In the genomic region with DNA sequence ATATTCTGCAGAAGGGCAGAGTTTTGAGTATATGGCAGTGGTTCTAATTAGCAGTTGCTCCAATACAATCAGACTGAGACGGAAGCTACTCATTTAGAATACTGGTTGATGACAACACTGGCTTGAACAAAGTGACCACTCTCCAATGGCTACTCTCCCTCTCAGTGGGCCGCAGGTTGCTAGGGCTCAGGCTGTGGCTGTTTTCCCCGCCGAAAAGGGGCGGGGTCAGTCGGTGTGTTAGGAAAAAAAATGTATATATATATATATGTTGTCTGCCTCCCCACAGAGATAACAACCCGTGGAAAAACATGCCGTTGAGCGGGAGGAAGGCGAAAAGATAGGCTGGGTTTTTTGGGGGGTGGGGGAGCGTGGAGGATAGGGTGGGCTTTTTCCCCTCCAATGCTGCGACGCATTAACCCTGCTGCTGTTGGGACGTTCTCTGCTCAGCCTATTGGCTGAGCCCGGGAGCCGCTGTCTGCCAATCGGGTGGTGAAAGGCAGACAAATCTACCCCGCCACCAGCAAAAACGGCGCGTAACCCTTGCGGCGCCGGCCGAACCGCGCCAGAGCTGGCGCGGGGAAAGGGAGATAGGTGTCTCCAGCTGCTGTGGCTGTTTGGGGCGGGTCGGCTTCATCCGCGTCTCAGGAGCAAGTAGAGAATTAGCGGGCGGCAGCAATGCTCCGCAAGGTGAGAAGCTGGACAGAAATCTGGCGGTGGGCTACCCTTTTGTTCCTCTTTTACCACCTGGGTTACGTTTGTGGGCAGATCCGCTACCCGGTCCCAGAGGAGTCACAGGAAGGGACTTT, we compare ENCODE assay signal across 1 cellular context.
TF ChIP-seq lines count a peak whose summit lies in the region.

Gene PCDHGC4 (plus strand): TSS at position 532 of the 806 bp plus-strand sequence. CDS start 144 bp downstream, at position 676.

TF ChIP-seq in IMR-90, 13 proteins besides CTCF, POLR2A, EP300 and RAD21 (continued from another document):
- TF ChIP-seq MAZ (IDR thresholded peaks at IDR 0.05; ENCODE audit: borderline replicate concordance, low read depth, low read length), result no peak
- TF ChIP-seq MXI1 (IDR thresholded peaks at IDR 0.05; ENCODE audit: borderline replicate concordance, low read depth, low read length), result no peak
- TF ChIP-seq BHLHE40 (IDR thresholded peaks at IDR 0.05; ENCODE audit: low read depth, low read length), result no peak
- TF ChIP-seq, protein P1, sequence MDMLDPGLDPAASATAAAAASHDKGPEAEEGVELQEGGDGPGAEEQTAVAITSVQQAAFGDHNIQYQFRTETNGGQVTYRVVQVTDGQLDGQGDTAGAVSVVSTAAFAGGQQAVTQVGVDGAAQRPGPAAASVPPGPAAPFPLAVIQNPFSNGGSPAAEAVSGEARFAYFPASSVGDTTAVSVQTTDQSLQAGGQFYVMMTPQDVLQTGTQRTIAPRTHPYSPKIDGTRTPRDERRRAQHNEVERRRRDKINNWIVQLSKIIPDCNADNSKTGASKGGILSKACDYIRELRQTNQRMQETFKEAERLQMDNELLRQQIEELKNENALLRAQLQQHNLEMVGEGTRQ (IDR thresholded peaks at IDR 0.05; ENCODE audit: low read depth, low read length), result no peak
- no peak for TF ChIP-seq SMC3 (IDR thresholded peaks at IDR 0.05; ENCODE audit: low read depth, low read length)
- no peak for TF ChIP-seq ELK1 (IDR thresholded peaks at IDR 0.05; ENCODE audit: borderline replicate concordance, low read depth, low read length)
- TF ChIP-seq RCOR1 (IDR thresholded peaks at IDR 0.05; ENCODE audit: insufficient replicate concordance, low read length), result no peak
- TF ChIP-seq FOS (IDR thresholded peaks at IDR 0.05; ENCODE audit: low read depth, low read length), result no peak
- TF ChIP-seq NFE2L2 (IDR thresholded peaks at IDR 0.05; ENCODE audit: low read depth, low read length), result no peak
